In the genomic region with DNA sequence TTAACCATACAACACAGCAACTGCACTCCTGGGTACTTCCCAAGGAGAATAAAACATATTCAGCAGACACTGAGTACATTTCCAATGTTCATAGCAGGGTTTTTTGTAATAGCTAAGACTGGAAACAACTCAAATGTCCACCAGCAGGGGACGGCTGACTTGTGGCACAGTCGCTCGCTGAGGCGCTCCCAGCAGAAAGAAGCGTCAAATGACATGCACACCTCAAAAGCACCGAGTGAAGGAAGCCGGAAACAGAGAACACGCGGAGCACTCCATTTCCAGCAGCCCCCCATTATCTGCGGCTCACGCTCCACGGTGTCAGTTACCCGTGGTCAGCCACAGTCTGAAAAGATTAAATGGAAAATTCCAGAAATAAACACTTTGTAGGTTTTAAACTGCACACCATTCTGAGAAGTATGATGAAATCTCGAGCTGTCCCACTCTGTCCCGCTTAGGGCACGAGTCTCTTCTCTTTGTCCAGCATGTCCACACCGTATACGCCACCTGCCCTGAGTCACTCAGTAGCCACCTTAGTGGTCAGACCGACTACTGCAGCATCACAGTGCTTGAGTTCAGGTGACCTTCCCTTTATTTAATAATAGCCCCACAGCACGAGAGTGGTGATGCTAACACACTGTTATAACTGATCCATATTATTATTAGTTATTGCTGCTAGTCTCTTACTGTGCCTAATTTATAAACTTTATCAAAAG, we compare ENCODE assay signal across 3 cellular contexts. TPM values are rescaled to one million over a fixed set of nuclear protein-coding genes. Genes with fewer than 3 reads are reported as not detected.
"Had no signal": no experiment of that assay in that cellular context is flagged by ENCODE, and none has a peak within 500 bp of the region (broad histone marks: within the 10 kb centered on the region; RNA-seq: fewer than 3 reads in every experiment).

No MANE protein-coding gene starts in this region.

RNA-seq across cellular contexts. Expression of a gene that starts 56.0 kb away (rescaled TPM):
- total RNA-seq: endothelial cell of umbilical vein, osteocyte had no signal

RNA-seq across cellular contexts. Expression of a gene that starts 56.2 kb away (rescaled TPM):
- total RNA-seq: endothelial cell of umbilical vein, osteocyte had no signal
- polyA plus RNA-seq: neural cell had no signal
